ENCODE assay signal across 17 cellular contexts in genomic region chr11:61959026-61959608, GRCh38. TPM values are rescaled to one million over a fixed set of nuclear protein-coding genes. Genes with fewer than 3 reads are reported as not detected.
A peak's percentile ranks its signal among the peaks of the same experiment; 100 is the strongest.
DNase-seq lines count a peak whose midpoint lies in the region; ATAC-seq and TF ChIP-seq lines count a peak whose summit lies in the region.
"Had no signal": no experiment of that assay in that cellular context is flagged by ENCODE, and none has a peak within 500 bp of the region (broad histone marks: within the 10 kb centered on the region; RNA-seq: fewer than 3 reads in every experiment).

No MANE protein-coding gene starts in this region.

- H3K4me1 Mint-ChIP-seq in natural killer cell treated with Interleukin-12 subunit alpha and Interleukin-12 subunit beta and Interleukin-15 and Interleukin-18, amount 100 ng/mL, for 72 hours (ENCODE audit: low read depth in 2 of 2): peaks cover 26 to 38% of the 10 kb centered on the region in 2 donors
- H3K4me1 Mint-ChIP-seq: neural progenitor cell had no signal

- no peaks in the 10 kb centered on the region for H3K9me3 ChIP-seq in mammary epithelial cell (replicated peaks; ENCODE audit: insufficient read depth, low read length)
- H3K9me3 ChIP-seq: suprapubic skin had no signal

- WGBS in mammary epithelial cell (ENCODE audit: low coverage, missing lambda C conversion rate): 55% methylated on average over 6 of the region's 6 CpGs

- H3K4me3 ChIP-seq in mammary epithelial cell (replicated peaks in 1 of 3; ENCODE audit: insufficient read depth in 1 of 3, low read depth in 2 of 3, low read length in 3 of 3): no peak overlapping the region
- H3K4me3 ChIP-seq: neural progenitor cell, suprapubic skin had no signal

- dilution Hi-C loops in mammary epithelial cell (cut with HindIII; ENCODE audit: low sequenced_read_pairs): no loop called here

- TF ChIP-seq CTCF in mammary epithelial cell (conservative IDR thresholded peaks at IDR 0.05 in 1 of 2, IDR thresholded peaks at IDR 0.05 in 1 of 2; ENCODE audit: extremely low read depth in 1 of 2, insufficient read depth in 1 of 2, low read depth in 1 of 2, low read length in 2 of 2): peak in 1 of 2 donors; percentile 34

- peaks cover 8% of the 10 kb centered on the region for H3K36me3 Mint-ChIP-seq in natural killer cell treated with Interleukin-12 subunit alpha and Interleukin-12 subunit beta and Interleukin-15 and Interleukin-18, amount 100 ng/mL, for 72 hours

- no peak overlapping the region for H3K9ac ChIP-seq in mammary epithelial cell (ENCODE audit: insufficient read depth, low read length)
- H3K9ac ChIP-seq: neural progenitor cell had no signal

- H3K79me2 ChIP-seq in mammary epithelial cell (ENCODE audit: insufficient read depth, low read length): no peaks in the 10 kb centered on the region

- no peaks in the 10 kb centered on the region for H3K36me3 ChIP-seq in mammary epithelial cell (ENCODE audit: insufficient read depth, low read length)
- H3K36me3 ChIP-seq: neural progenitor cell had no signal

- no peaks in the 10 kb centered on the region for H4K20me1 ChIP-seq in mammary epithelial cell (ENCODE audit: insufficient read depth, low read length)

- H2AFZ ChIP-seq in mammary epithelial cell (ENCODE audit: low read depth, low read length): no peak overlapping the region
- H2AFZ ChIP-seq: neural progenitor cell had no signal

- CTCF ChIA-PET in mammary epithelial cell (lab: Charles Lee; ENCODE audit: low non-redundant PET): interaction anchor here (0.5 to 0.8 kb wide), 3 partner anchors 11 to 93 kb away, joined by 3 to 6 read pairs (median 5); no protein-coding TSS in a partner anchor

- H3K27ac Mint-ChIP-seq in natural killer cell treated with Interleukin-12 subunit alpha and Interleukin-12 subunit beta and Interleukin-15 and Interleukin-18, amount 100 ng/mL, for 72 hours: peak overlapping the region in 1 of 2 donors; percentile 61
- H3K27ac Mint-ChIP-seq: neural progenitor cell had no signal

- H3K4me1 ChIP-seq in mammary epithelial cell (ENCODE audit: insufficient read depth, low read length): peaks cover 19% of the 10 kb centered on the region

- no peaks in the 10 kb centered on the region for H3K9me3 Mint-ChIP-seq in natural killer cell treated with Interleukin-12 subunit alpha and Interleukin-12 subunit beta and Interleukin-15 and Interleukin-18, amount 100 ng/mL, for 72 hours
- H3K9me3 Mint-ChIP-seq: CD8-positive, alpha-beta memory T cell; neural progenitor cell; T-cell had no signal

- H3K4me2 ChIP-seq in mammary epithelial cell (ENCODE audit: insufficient read depth, low read depth, low read length): no peak overlapping the region
- H3K4me2 ChIP-seq: neural progenitor cell had no signal

- no peak overlapping the region for H3K27ac ChIP-seq in mammary epithelial cell (ENCODE audit: insufficient read depth, low read depth, low read length)
- H3K27ac ChIP-seq: neural progenitor cell, suprapubic skin had no signal

- no peaks in the 10 kb centered on the region for H3K27me3 ChIP-seq in mammary epithelial cell (ENCODE audit: insufficient read depth, low read length)

- no peak for ATAC-seq in natural killer cell treated with Interleukin-12 subunit alpha and Interleukin-12 subunit beta and Interleukin-15 and Interleukin-18, amount 100 ng/mL, for 72 hours
- ATAC-seq in GM21723 (IDR thresholded peaks at IDR 0.05; ENCODE audit: unreplicated experiment) (no peak), HG03342 (IDR thresholded peaks at IDR 0.05; ENCODE audit: unreplicated experiment) (no peak)
- ATAC-seq: T-cell had no signal

- no peak overlapping the region for H3K4me3 Mint-ChIP-seq in natural killer cell treated with Interleukin-12 subunit alpha and Interleukin-12 subunit beta and Interleukin-15 and Interleukin-18, amount 100 ng/mL, for 72 hours
- H3K4me3 Mint-ChIP-seq: CD8-positive, alpha-beta memory T cell; neural progenitor cell had no signal

- peaks cover 2 to 4% of the 10 kb centered on the region in 2 donors for H3K27me3 Mint-ChIP-seq in natural killer cell treated with Interleukin-12 subunit alpha and Interleukin-12 subunit beta and Interleukin-15 and Interleukin-18, amount 100 ng/mL, for 72 hours

- no TSS peak for BruUV-seq in mammary epithelial cell (replicated peaks; lab: Mats Ljungman, UMichigan)

- intact Hi-C loops in mammary epithelial cell (cut with micrococcal nuclease): no loop called here

- in situ Hi-C loops in mammary epithelial cell (cut with MboI; ENCODE audit: low sequenced_read_pairs in 2 of 2): no loop called here

- peak; percentile 4 for DNase-seq in D341Med (ENCODE audit: low spot score)
- DNase-seq in HT-29 (ENCODE audit: low spot score): peak; percentile 45
- peak; percentile 63 for DNase-seq in mammary epithelial cell
- DNase-seq in natural killer cell treated with Interleukin-12 subunit alpha and Interleukin-12 subunit beta and Interleukin-15 and Interleukin-18, amount 100 ng/mL, for 72 hours (ENCODE audit: low spot score): peak; percentile 37
- no peak for DNase-seq in DMS 273 (lab: John Stamatoyannopoulos, UW; ENCODE audit: unreplicated experiment)
- DNase-seq in NCI-H524 (lab: John Stamatoyannopoulos, UW): no peak
- DNase-seq: activated CD4-positive, alpha-beta T cell treated with anti-CD3 and anti-CD28 coated beads for 4 hours; activated gamma-delta T cell treated with Interleukin-2 at 50 U/mL for 16 hours; CD8-positive, alpha-beta memory T cell; central memory CD4-positive, alpha-beta T cell; NCI-H1105; NCI-H446 had no signal

RNA-seq across cellular contexts. Expression of gene FTH1, which starts 8.3 kb away (rescaled TPM):
- 1,803 and 2,077 TPM in 2 replicates for total RNA-seq in HT-29 (2014; rRNA removed; shearing (Covaris generic))
- total RNA-seq in mammary epithelial cell: 1,000 to 10,000 TPM; 2,122 to 4,396 TPM
- polyA plus RNA-seq in mammary epithelial cell: 3,424 TPM
- polyA minus RNA-seq in mammary epithelial cell: 11,932 TPM
- total RNA-seq in natural killer cell treated with Interleukin-12 subunit alpha and Interleukin-12 subunit beta and Interleukin-15 and Interleukin-18, amount 100 ng/mL, for 72 hours: over 10,000 TPM in 1 of 2 donors, 1,000 to 10,000 TPM in 1; 5,097 to 40,662 TPM

RNA-seq across cellular contexts. Expression of gene BEST1, which starts 9.0 kb away (rescaled TPM):
- 0.46 TPM in 1 of 2 replicates, not detected in the other for total RNA-seq in HT-29 (2014; rRNA removed; shearing (Covaris generic))
- total RNA-seq in mammary epithelial cell: under 1 TPM; 0.24 to 0.67 TPM
- 0.14 TPM for polyA plus RNA-seq in mammary epithelial cell
- polyA minus RNA-seq in mammary epithelial cell: 0.26 TPM
- total RNA-seq in natural killer cell treated with Interleukin-12 subunit alpha and Interleukin-12 subunit beta and Interleukin-15 and Interleukin-18, amount 100 ng/mL, for 72 hours: 1 to 10 TPM; 1.0 to 1.9 TPM

RNA-seq across cellular contexts. Expression of gene RAB3IL1, which starts 41.8 kb away (rescaled TPM):
- total RNA-seq in HT-29 (2014; rRNA removed; shearing (Covaris generic)): 1.6 TPM in 1 of 2 replicates, not detected in the other
- total RNA-seq in mammary epithelial cell: 1 to 10 TPM; 1.4 to 2.3 TPM
- polyA plus RNA-seq in mammary epithelial cell: 1.00 TPM
- polyA minus RNA-seq in mammary epithelial cell: 0.57 TPM
- not detected for total RNA-seq in natural killer cell treated with Interleukin-12 subunit alpha and Interleukin-12 subunit beta and Interleukin-15 and Interleukin-18, amount 100 ng/mL, for 72 hours
- polyA plus RNA-seq: CD8-positive, alpha-beta memory T cell had no signal

Comparison
In these comparisons a context has a peak if more than half of its experiments do, and no peak if none do; other contexts are left out.
1. DNase-seq: peak in D341Med (single experiment), HT-29 (single experiment), mammary epithelial cell (single experiment) and natural killer cell treated with Interleukin-12 subunit alpha and Interleukin-12 subunit beta and Interleukin-15 and Interleukin-18, amount 100 ng/mL, for 72 hours (single experiment); none in DMS 273 (single experiment) and NCI-H524 (0 of 2).